ENCODE assay signal across 30 cellular contexts in the genomic region with DNA sequence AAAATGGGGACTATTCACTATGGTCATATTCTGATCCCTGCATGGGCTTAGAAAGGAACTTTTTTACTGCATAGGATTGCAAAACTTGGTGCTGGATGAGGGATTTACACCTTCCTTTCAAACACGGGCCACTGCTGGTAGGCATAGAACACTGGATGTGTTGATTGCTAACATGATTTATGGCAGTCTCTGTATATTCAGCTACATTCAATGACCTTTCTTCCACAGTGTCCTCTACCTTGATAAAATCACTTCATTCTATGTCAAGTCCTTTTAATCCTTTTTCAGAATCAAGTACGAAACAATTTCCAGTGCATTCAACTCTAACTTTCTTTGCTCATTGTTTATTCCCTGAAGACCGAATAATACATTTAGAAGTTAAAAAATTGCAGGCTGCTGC.
"Had no signal": no experiment of that assay in that cellular context is flagged by ENCODE, and none has a peak within 500 bp of the region (broad histone marks: within the 10 kb centered on the region; RNA-seq: fewer than 3 reads in every experiment).

No MANE protein-coding gene starts in this region.

- H3K9me3 ChIP-seq: ascending aorta had no signal

- H3K4me3 ChIP-seq: ascending aorta, cardiac muscle cell had no signal

- H3K27ac ChIP-seq: ascending aorta, cardiac muscle cell, VCaP had no signal

- ATAC-seq: activated CD8-positive, alpha-beta memory T cell treated with anti-CD3 and anti-CD28 coated beads, Interleukin-2, amount 10 ng/mL, durations not matched to agents 7 days and 5 days; activated CD8-positive, alpha-beta T cell treated with anti-CD3 and anti-CD28 coated beads, Interleukin-2, amount 10 ng/mL, durations not matched to agents 7 days and 5 days; activated naive CD8-positive, alpha-beta T cell treated with anti-CD3 and anti-CD28 coated beads, Interleukin-2, amount 50 U/mL, for 24 hours had no signal

- H3K4me1 ChIP-seq: ascending aorta had no signal

- H3K36me3 ChIP-seq: ascending aorta, cardiac muscle cell had no signal

- H3K27me3 ChIP-seq: ascending aorta, cardiac muscle cell had no signal

- FAIRE-seq: colon, TTC549 had no signal

- DNase-seq: activated B cell treated with CpG ODN at 0.5 μM for 24 hours; activated CD4-positive, alpha-beta memory T cell treated with anti-CD3 and anti-CD28 coated beads for 36 hours; activated CD4-positive, alpha-beta T cell treated with anti-CD3 and anti-CD28 coated beads for 4 hours; activated CD4-positive, alpha-beta T cell treated with anti-CD3 and anti-CD28 coated beads, Interleukin-2, amount 10 ng/mL, durations not matched to agents 24 days and 14 days; activated CD4-positive, alpha-beta T cell treated with anti-CD3 and anti-CD28 coated beads, Interleukin-2, amount 50 U/mL, for 1 hour; activated CD4-positive, alpha-beta T cell treated with anti-CD3 and anti-CD28 coated beads, Interleukin-2, amount 50 U/mL, for 4 hours; activated CD4-positive, CD25-positive, alpha-beta regulatory T cell treated with anti-CD3 and anti-CD28 coated beads, Interleukin-2, amount 50 U/mL, for 72 hours; activated CD8-positive, alpha-beta memory T cell treated with anti-CD3 and anti-CD28 coated beads for 24 hours; activated CD8-positive, alpha-beta memory T cell treated with anti-CD3 and anti-CD28 coated beads, Interleukin-2, amount 10 ng/mL, durations not matched to agents 7 days and 5 days; activated CD8-positive, alpha-beta memory T cell treated with anti-CD3 and anti-CD28 coated beads, Interleukin-2, amount 50 U/mL, for 48 hours; activated CD8-positive, alpha-beta T cell treated with anti-CD3 and anti-CD28 coated beads, Interleukin-2, amount 10 ng/mL, durations not matched to agents 7 days and 5 days; activated effector memory CD4-positive, alpha-beta T cell treated with Interleukin-2 at 50 U/mL for 16 hours; activated gamma-delta T cell; activated naive CD4-positive, alpha-beta T cell treated with anti-CD3 and anti-CD28 coated beads, Interleukin-2, amount 10 ng/mL, durations not matched to agents 7 days and 5 days; activated naive CD4-positive, alpha-beta T cell treated with Interleukin-2 at 50 U/mL for 16 hours; activated naive CD8-positive, alpha-beta T cell treated with anti-CD3 and anti-CD28 coated beads, Interleukin-2, amount 10 ng/mL, durations not matched to agents 7 days and 5 days; activated naive CD8-positive, alpha-beta T cell treated with anti-CD3 and anti-CD28 coated beads, Interleukin-2, amount 50 U/mL, for 24 hours; activated T-cell treated with anti-CD3 and anti-CD28 coated beads, Interleukin-2, amount 50 U/mL, for 24 hours; activated T-cell treated with anti-CD3 and anti-CD28 coated beads, Interleukin-2, amount 50 U/mL, for 48 hours; amygdala; anterior cingulate cortex; caudate nucleus; cerebellar nuclear complex; T-helper 2 cell; T-helper 9 cell had no signal
